Comparison of ENCODE assay signal across 19 cellular contexts in genomic region chr22:31942091-31942490, GRCh38. TPM values are rescaled to one million over a fixed set of nuclear protein-coding genes. Genes with fewer than 3 reads are reported as not detected.
A peak's percentile ranks its signal among the peaks of the same experiment; 100 is the strongest.
DNase-seq lines count a peak whose midpoint lies in the region; ATAC-seq and TF ChIP-seq lines count a peak whose summit lies in the region.
"Had no signal": no experiment of that assay in that cellular context is flagged by ENCODE, and none has a peak within 500 bp of the region (broad histone marks: within the 10 kb centered on the region; RNA-seq: fewer than 3 reads in every experiment).

No MANE protein-coding gene starts in this region.

- H3K9me3 Mint-ChIP-seq in activated T-cell treated with anti-CD3 and anti-CD28 coated beads, Interleukin-2, amount 50 U/mL, for 24 hours, result no peaks in the 10 kb centered on the region
- no peaks in the 10 kb centered on the region for H3K9me3 Mint-ChIP-seq in immature natural killer cell
- H3K9me3 Mint-ChIP-seq: endodermal cell had no signal

- TF ChIP-seq CTCF in spleen (IDR thresholded peaks at IDR 0.05 in 8 of 11, conservative IDR thresholded peaks at IDR 0.05 in 3 of 11), result no peak

- H3K27ac ChIP-seq in spleen, result no peak overlapping the region
- H3K27ac ChIP-seq: SK-N-MC had no signal

- H3K27ac Mint-ChIP-seq in activated T-cell treated with anti-CD3 and anti-CD28 coated beads, Interleukin-2, amount 50 U/mL, for 24 hours, result peak overlapping the region; percentile 55
- H3K27ac Mint-ChIP-seq in T-helper 17 cell (peak overlapping the region; percentile 85), immature natural killer cell (peak overlapping the region in 3 of 6 donors; percentile 10 to 67 (median 33))
- H3K27ac Mint-ChIP-seq: endodermal cell had no signal

- no peaks in the 10 kb centered on the region for H3K36me3 ChIP-seq in spleen
- peaks cover 22% of the 10 kb centered on the region for H3K36me3 ChIP-seq in MG63

- no peak for TF ChIP-seq POLR2A in spleen (IDR thresholded peaks at IDR 0.05)

- WGBS in spleen, 5 donors, result 90 to 98% (median 94%) methylated on average over 5 of the region's 5 CpGs

- no peak overlapping the region for H3K4me3 Mint-ChIP-seq in activated T-cell treated with anti-CD3 and anti-CD28 coated beads, Interleukin-2, amount 50 U/mL, for 24 hours
- H3K4me3 Mint-ChIP-seq in T-helper 17 cell (peak overlapping the region; percentile 83), immature natural killer cell (peak overlapping the region in 4 of 5 donors; percentile 13 to 90 (median 44))
- H3K4me3 Mint-ChIP-seq: endodermal cell had no signal

- intact Hi-C loops in spleen (cut with DNase I; ENCODE audit: low total_unique reads), result no loop called here

- no peak overlapping the region for H3K4me3 ChIP-seq in spleen
- no peak overlapping the region for H3K4me3 ChIP-seq in MG63
- H3K4me3 ChIP-seq: A549, SK-N-MC had no signal

- H3K9me3 ChIP-seq in T-helper 17 cell (ENCODE audit: control insufficient read depth, low read length, poor library complexity, severe bottlenecking) (no peaks in the 10 kb centered on the region), spleen (no peaks in the 10 kb centered on the region), MG63 (no peaks in the 10 kb centered on the region)
- H3K9me3 ChIP-seq: A549 had no signal

- peaks cover 3% of the 10 kb centered on the region for H3K36me3 Mint-ChIP-seq in activated T-cell treated with anti-CD3 and anti-CD28 coated beads, Interleukin-2, amount 50 U/mL, for 24 hours (ENCODE audit: low read depth)
- H3K36me3 Mint-ChIP-seq in T-helper 17 cell (ENCODE audit: low read depth), result no peaks in the 10 kb centered on the region
- no peaks in the 10 kb centered on the region for H3K36me3 Mint-ChIP-seq in immature natural killer cell

- H3K27me3 ChIP-seq in spleen (replicated peaks in 1 of 7) (no peaks in the 10 kb centered on the region), MG63 (no peaks in the 10 kb centered on the region)

- ATAC-seq in T-helper 17 cell (no peak), GM19023 (IDR thresholded peaks at IDR 0.05; ENCODE audit: unreplicated experiment) (no peak)
- ATAC-seq: A549, left cardiac atrium had no signal

- H3K4me1 Mint-ChIP-seq in activated T-cell treated with anti-CD3 and anti-CD28 coated beads, Interleukin-2, amount 50 U/mL, for 24 hours (ENCODE audit: low read depth), result peaks cover 24% of the 10 kb centered on the region
- peaks cover 10% of the 10 kb centered on the region for H3K4me1 Mint-ChIP-seq in T-helper 17 cell
- peaks cover 9 to 18% of the 10 kb centered on the region in 2 donors for H3K4me1 Mint-ChIP-seq in immature natural killer cell
- H3K4me1 Mint-ChIP-seq: endodermal cell had no signal

- no peaks in the 10 kb centered on the region for H3K27me3 Mint-ChIP-seq in activated T-cell treated with anti-CD3 and anti-CD28 coated beads, Interleukin-2, amount 50 U/mL, for 24 hours
- H3K27me3 Mint-ChIP-seq in T-helper 17 cell, result no peaks in the 10 kb centered on the region
- H3K27me3 Mint-ChIP-seq in immature natural killer cell (ENCODE audit: low read depth in 3 of 3), result peaks cover 3 to 5% (median 4%) of the 10 kb centered on the region in 3 donors

- DNase-seq in activated T-cell treated with anti-CD3 and anti-CD28 coated beads, Interleukin-2, amount 50 U/mL, for 24 hours, result no peak
- no peak for DNase-seq in activated T-cell treated with anti-CD3 and anti-CD28 coated beads, Interleukin-2, amount 50 U/mL, for 1 hour
- no peak for DNase-seq in T-helper 17 cell
- no peak for DNase-seq in immature natural killer cell
- peak; percentile 61 for DNase-seq in spleen
- no peak for DNase-seq in MG63
- DNase-seq in mucosa of gallbladder (ENCODE audit: low spot score), result no peak
- DNase-seq: activated CD4-positive, alpha-beta T cell treated with anti-CD3 and anti-CD28 coated beads for 1 hour; activated gamma-delta T cell; DMS 273 treated with DMSO at 0.1 percent for 48 hours; endodermal cell; left cardiac atrium; NCI-H1105 treated with DMSO at 0.1 percent for 48 hours; NCI-H2081 treated with DMSO at 0.1 percent for 48 hours; NCI-H510A; substantia nigra had no signal

- H3K4me1 ChIP-seq in spleen, result peaks cover 0 to 39% (median 30%) of the 10 kb centered on the region in 6 donors

RNA-seq across cellular contexts. Expression of gene YWHAH, which starts 2.2 kb away (rescaled TPM):
- 100 to 1,000 TPM in 1 of 2 donors, 10 to 100 TPM in 1; 84.2 to 114 TPM for total RNA-seq in T-helper 17 cell
- 100 to 1,000 TPM in 1 of 3 donors, 10 to 100 TPM in 2; 76.5 to 113 (median 84.0) TPM for polyA plus RNA-seq in immature natural killer cell
- total RNA-seq in spleen, result 100 to 1,000 TPM in 3 of 7 donors, 10 to 100 TPM in 4; 77.3 to 130 (median 95.3) TPM
- polyA plus RNA-seq in spleen, result 10 to 100 TPM; 34.2 to 62.8 (median 57.1) TPM
- 92.2 and 125 TPM in 2 replicates for total RNA-seq in MG63 (2014; rRNA removed; shearing (Covaris generic); ENCODE audit: low replicate concordance)
- 213 TPM for total RNA-seq in mucosa of gallbladder
